10 cellular contexts compared by ENCODE assay signal in genomic region chr11:12079726-12080556, GRCh38. TPM values are rescaled to one million over a fixed set of nuclear protein-coding genes. Genes with fewer than 3 reads are reported as not detected.
DNase-seq lines count a peak whose midpoint lies in the region; FAIRE-seq and TF ChIP-seq lines count a peak whose summit lies in the region.
"Had no signal": no experiment of that assay in that cellular context is flagged by ENCODE, and none has a peak within 500 bp of the region (broad histone marks: within the 10 kb centered on the region; RNA-seq: fewer than 3 reads in every experiment).

No MANE protein-coding gene starts in this region.

- peaks cover 8% of the 10 kb centered on the region for H3K4me1 ChIP-seq in prostate gland (replicated peaks)

- no peak overlapping the region for H3K4me3 ChIP-seq in prostate gland

- TF ChIP-seq POLR2A in prostate gland (IDR thresholded peaks at IDR 0.05) = no peak
- TF ChIP-seq POLR2A in H54 (IDR thresholded peaks at IDR 0.05; ENCODE audit: low read depth, low read length) = no peak

- H3K27ac ChIP-seq in prostate gland = peak overlapping the region; percentile 51 to 57

- TF ChIP-seq CTCF in prostate gland (IDR thresholded peaks at IDR 0.05) = no peak

- WGBS in prostate gland = 22% methylated on average over 13 of the region's 13 CpGs

- H3K36me3 ChIP-seq in prostate gland = no peaks in the 10 kb centered on the region

- intact Hi-C loops in prostate gland (cut with DNase I) = loop anchor here (10.0 kb wide), 1 partner anchor 355 kb away; no protein-coding TSS in a partner anchor

- H3K9me3 ChIP-seq in prostate gland = no peaks in the 10 kb centered on the region

- no peaks in the 10 kb centered on the region for H3K27me3 ChIP-seq in prostate gland (replicated peaks; ENCODE audit: insufficient read depth)

- FAIRE-seq in H54 (lab: Jason Lieb, UNC) = no peak

- DNase-seq in COLO829 (ENCODE audit: low spot score) (peak; percentile 91), SW 1271 (lab: John Stamatoyannopoulos, UW) (peak; percentile 85 to 91), fibroblast of the conjunctiva (ENCODE audit: low read depth) (peak; percentile 77), prostate gland (ENCODE audit: low spot score) (no peak), NOMO-1 treated with dmso at 0.1 percent for 144 hours (lab: John Stamatoyannopoulos, UW; ENCODE audit: unreplicated experiment) (no peak), H54 (ENCODE audit: insufficient read length, low spot score) (no peak)
- no peak for DNase-seq in stimulated activated naive CD4-positive, alpha-beta T cell (lab: John Stamatoyannopoulos, UW)
- no peak for DNase-seq in activated naive CD4-positive, alpha-beta T cell treated with Interleukin-2 at 50 U/mL for 16 hours
- DNase-seq: DND-41, NCI-H1417 had no signal

RNA-seq across cellular contexts. Expression of gene MICAL2, which starts 30.4 kb away (rescaled TPM):
- 100 to 1,000 TPM in 1 of 2 donors, 10 to 100 TPM in 1; 13.1 to 285 TPM for total RNA-seq in prostate gland

Comparison
In these comparisons a context has a peak if more than half of its experiments do, and no peak if none do; other contexts are left out.
1. DNase-seq: peak in COLO829 (single experiment), SW 1271 (2 of 2) and fibroblast of the conjunctiva (single experiment); none in prostate gland (single experiment), NOMO-1 treated with dmso at 0.1 percent for 144 hours (single experiment), stimulated activated naive CD4-positive, alpha-beta T cell (0 of 6), activated naive CD4-positive, alpha-beta T cell treated with Interleukin-2 at 50 U/mL for 16 hours (single experiment) and H54 (single experiment).